ENCODE assay signal across 8 cellular contexts in genomic region chr3:185825379-185825638, GRCh38. TPM values are rescaled to one million over a fixed set of nuclear protein-coding genes. Genes with fewer than 3 reads are reported as not detected.
DNase-seq lines count a peak whose midpoint lies in the region; ATAC-seq and TF ChIP-seq lines count a peak whose summit lies in the region.

No MANE protein-coding gene starts in this region.

- TF ChIP-seq POLR2A in transverse colon (IDR thresholded peaks at IDR 0.05): no peak

- TF ChIP-seq CTCF in transverse colon (IDR thresholded peaks at IDR 0.05) (no peak), BE2C (IDR thresholded peaks at IDR 0.05; ENCODE audit: low read depth, low read length) (no peak)

- H3K36me3 Mint-ChIP-seq in activated naive CD4-positive, alpha-beta T cell treated with anti-CD3 and anti-CD28 coated beads, Interleukin-2, amount 10 ng/mL, durations not matched to agents 7 days and 5 days: no peaks in the 10 kb centered on the region
- no peaks in the 10 kb centered on the region for H3K36me3 Mint-ChIP-seq in activated CD8-positive, alpha-beta T cell treated with anti-CD3 and anti-CD28 coated beads, Interleukin-2, amount 10 ng/mL, durations not matched to agents 7 days and 5 days (ENCODE audit: low read depth)
- H3K36me3 Mint-ChIP-seq in immature natural killer cell: no peaks in the 10 kb centered on the region

- H3K4me3 Mint-ChIP-seq in activated naive CD4-positive, alpha-beta T cell treated with anti-CD3 and anti-CD28 coated beads, Interleukin-2, amount 10 ng/mL, durations not matched to agents 7 days and 5 days: peak overlapping the region; percentile 83
- H3K4me3 Mint-ChIP-seq in activated CD8-positive, alpha-beta T cell treated with anti-CD3 and anti-CD28 coated beads, Interleukin-2, amount 10 ng/mL, durations not matched to agents 7 days and 5 days: peak overlapping the region; percentile 75
- H3K4me3 Mint-ChIP-seq in immature natural killer cell: peak overlapping the region; percentile 73 to 88 (median 78)

- ATAC-seq in activated CD8-positive, alpha-beta T cell treated with anti-CD3 and anti-CD28 coated beads, Interleukin-2, amount 10 ng/mL, durations not matched to agents 7 days and 5 days: no peak

- TF ChIP-seq EP300 in transverse colon (IDR thresholded peaks at IDR 0.05; ENCODE audit: low read depth): no peak

- peaks cover 92% of the 10 kb centered on the region for H3K27me3 Mint-ChIP-seq in activated naive CD4-positive, alpha-beta T cell treated with anti-CD3 and anti-CD28 coated beads, Interleukin-2, amount 10 ng/mL, durations not matched to agents 7 days and 5 days
- H3K27me3 Mint-ChIP-seq in activated CD8-positive, alpha-beta T cell treated with anti-CD3 and anti-CD28 coated beads, Interleukin-2, amount 10 ng/mL, durations not matched to agents 7 days and 5 days (ENCODE audit: low read depth): peaks cover 68% of the 10 kb centered on the region
- peaks cover 8 to 39% (median 24%) of the 10 kb centered on the region in 3 donors for H3K27me3 Mint-ChIP-seq in immature natural killer cell (ENCODE audit: low read depth in 3 of 3)

- CTCF ChIA-PET in activated naive CD4-positive, alpha-beta T cell treated with anti-CD3 and anti-CD28 coated beads, Interleukin-2, amount 10 ng/mL, durations not matched to agents 7 days and 5 days (lab: Charles Lee): interaction anchor here (0.9 kb wide), 1 partner anchor 151 kb away, joined by 3 read pairs; no protein-coding TSS in a partner anchor
- CTCF ChIA-PET in activated CD8-positive, alpha-beta T cell treated with anti-CD3 and anti-CD28 coated beads, Interleukin-2, amount 10 ng/mL, durations not matched to agents 7 days and 5 days (lab: Charles Lee): no interaction called here

- no peaks in the 10 kb centered on the region for H3K9me3 ChIP-seq in transverse colon
- H3K9me3 ChIP-seq in BE2C: no peaks in the 10 kb centered on the region; the same call in 1 of the 2 replicates

- H3K9me3 Mint-ChIP-seq in activated naive CD4-positive, alpha-beta T cell treated with anti-CD3 and anti-CD28 coated beads, Interleukin-2, amount 10 ng/mL, durations not matched to agents 7 days and 5 days: no peaks in the 10 kb centered on the region
- no peaks in the 10 kb centered on the region for H3K9me3 Mint-ChIP-seq in activated CD8-positive, alpha-beta T cell treated with anti-CD3 and anti-CD28 coated beads, Interleukin-2, amount 10 ng/mL, durations not matched to agents 7 days and 5 days (ENCODE audit: insufficient read depth)
- no peaks in the 10 kb centered on the region for H3K9me3 Mint-ChIP-seq in immature natural killer cell

- peak overlapping the region; percentile 68 for H3K27ac Mint-ChIP-seq in activated naive CD4-positive, alpha-beta T cell treated with anti-CD3 and anti-CD28 coated beads, Interleukin-2, amount 10 ng/mL, durations not matched to agents 7 days and 5 days
- no peak overlapping the region for H3K27ac Mint-ChIP-seq in activated CD8-positive, alpha-beta T cell treated with anti-CD3 and anti-CD28 coated beads, Interleukin-2, amount 10 ng/mL, durations not matched to agents 7 days and 5 days
- peak overlapping the region in 1 of 6 donors; percentile 43 for H3K27ac Mint-ChIP-seq in immature natural killer cell

- H3K4me3 ChIP-seq in transverse colon (peak overlapping the region; percentile 35 to 84 (median 77)), BE2C (ENCODE audit: low read depth, low read length) (no peak overlapping the region)

- WGBS in transverse colon (ENCODE audit: low coverage in 1 of 2), 2 donors: 0% methylated on average over 1 of the region's 47 CpGs; no CpG with 5 or more reads in 1 of the 2 donors

- H3K4me1 Mint-ChIP-seq in activated naive CD4-positive, alpha-beta T cell treated with anti-CD3 and anti-CD28 coated beads, Interleukin-2, amount 10 ng/mL, durations not matched to agents 7 days and 5 days: peaks cover 24% of the 10 kb centered on the region
- peaks cover 11% of the 10 kb centered on the region for H3K4me1 Mint-ChIP-seq in activated CD8-positive, alpha-beta T cell treated with anti-CD3 and anti-CD28 coated beads, Interleukin-2, amount 10 ng/mL, durations not matched to agents 7 days and 5 days (ENCODE audit: low read depth)
- H3K4me1 Mint-ChIP-seq in immature natural killer cell: peaks cover 18 to 21% of the 10 kb centered on the region in 2 donors

- H3K27ac ChIP-seq in transverse colon: peak overlapping the region; percentile 87 to 94 (median 90)

- intact Hi-C loops in transverse colon (cut with DNase I; ENCODE audit: low total_unique reads): no loop called here

- in situ Hi-C loops in transverse colon (cut with MboI; ENCODE audit: low pct_ligation_motif_present in 1 of 4, low pct_unique_long_range_greater_than_20kb in 1 of 4, low sequenced_read_pairs in 3 of 4): no loop called here

- POLR2A ChIA-PET in activated CD8-positive, alpha-beta T cell treated with anti-CD3 and anti-CD28 coated beads, Interleukin-2, amount 10 ng/mL, durations not matched to agents 7 days and 5 days (lab: Charles Lee): no interaction called here

- no peaks in the 10 kb centered on the region for H3K36me3 ChIP-seq in transverse colon
- H3K36me3 ChIP-seq in BE2C: no peaks in the 10 kb centered on the region

- H3K4me1 ChIP-seq in transverse colon (peaks cover 0 to 35% (median 14%) of the 10 kb centered on the region in 4 donors), BE2C (no peaks in the 10 kb centered on the region)

- H3K27me3 ChIP-seq in transverse colon: peaks cover 48% of the 10 kb centered on the region
- H3K27me3 ChIP-seq in BE2C: peaks cover 97% of the 10 kb centered on the region

- DNase-seq in activated naive CD4-positive, alpha-beta T cell treated with anti-CD3 and anti-CD28 coated beads, Interleukin-2, amount 10 ng/mL, durations not matched to agents 7 days and 5 days: no peak
- DNase-seq in activated naive CD4-positive, alpha-beta T cell (lab: John Stamatoyannopoulos, UW): no peak
- no peak for DNase-seq in activated CD8-positive, alpha-beta T cell treated with anti-CD3 and anti-CD28 coated beads, Interleukin-2, amount 10 ng/mL, durations not matched to agents 7 days and 5 days
- peak in 1 of 3 donors; percentile 40 for DNase-seq in immature natural killer cell
- no peak for DNase-seq in transverse colon
- no peak for DNase-seq in BE2C
- DNase-seq in NCI-H1436 (lab: John Stamatoyannopoulos, UW): no peak
- DNase-seq in NCI-H1694 (lab: John Stamatoyannopoulos, UW): no peak

RNA-seq across cellular contexts. Expression of gene IGF2BP2, which starts 0.5 kb away (rescaled TPM):
- total RNA-seq in activated CD8-positive, alpha-beta T cell treated with anti-CD3 and anti-CD28 coated beads, Interleukin-2, amount 10 ng/mL, durations not matched to agents 7 days and 5 days: under 1 TPM; 0.21 to 0.32 TPM
- under 1 TPM; 0.42 to 0.86 (median 0.43) TPM for polyA plus RNA-seq in immature natural killer cell
- 100 to 1,000 TPM in 1 of 4 donors, 10 to 100 TPM in 3; 51.3 to 179 (median 82.9) TPM for total RNA-seq in transverse colon
- not detected for polyA plus RNA-seq in BE2C (2012; ENCODE audit: insufficient read depth, insufficient read length, low read depth)

Comparison
In these comparisons a context has a peak if more than half of its experiments do, and no peak if none do; other contexts are left out.
1. RNA of gene IGF2BP2, which starts 0.5 kb away (total RNA-seq): 51.3 to 179 TPM in transverse colon; 0.21 to 0.32 TPM in activated CD8-positive, alpha-beta T cell treated with anti-CD3 and anti-CD28 coated beads, Interleukin-2, amount 10 ng/mL, durations not matched to agents 7 days and 5 days; every median in the first group is over 10 times any median in the second.
2. Peak in every context shown above with its lines, with median percentiles within 50 percentile points of each other: H3K4me3 Mint-ChIP-seq.